In genomic region chr16:28494141-28494851, GRCh38 we compare ENCODE assay signal across 9 cellular contexts. TPM values are rescaled to one million over a fixed set of nuclear protein-coding genes. Genes with fewer than 3 reads are reported as not detected.
A peak's percentile ranks its signal among the peaks of the same experiment; 100 is the strongest.
DNase-seq lines count a peak whose midpoint lies in the region; ATAC-seq and TF ChIP-seq lines count a peak whose summit lies in the region.
"Had no signal": no experiment of that assay in that cellular context is flagged by ENCODE, and none has a peak within 500 bp of the region (broad histone marks: within the 10 kb centered on the region; RNA-seq: fewer than 3 reads in every experiment).

APOBR (plus strand) TSS chr16:28494643; CDS start chr16:28494682, 39 bp downstream.

- TF ChIP-seq RAD21 in SK-N-SH (IDR thresholded peaks at IDR 0.05; ENCODE audit: low read length): no peak

- no peak within 1 kb of the TSS for H3K27ac ChIP-seq in SK-N-SH (ENCODE audit: low read depth in 2 of 2, low read length in 1 of 2)

- H4K20me1 ChIP-seq in SK-N-SH (ENCODE audit: insufficient read depth): no peaks in the 10 kb centered on the region

- TF ChIP-seq CTCF in SK-N-SH (IDR thresholded peaks at IDR 0.05): no peak

- H3K9me3 ChIP-seq in SK-N-SH (no peaks in the 10 kb centered on the region), HAP-1 (no peaks in the 10 kb centered on the region)
- H3K9me3 ChIP-seq: body of pancreas had no signal

- H3K9me2 ChIP-seq in SK-N-SH: no peaks in the 10 kb centered on the region

- in situ Hi-C loops in HAP-1 (cut with MboI; ENCODE audit: low sequenced_read_pairs): loop anchor here (25.0 kb wide), 1 partner anchor 318 kb away; the partner anchor contains the start of gene ATXN2L

- H3K4me2 ChIP-seq in SK-N-SH: no peak within 1 kb of the TSS

- DNase-seq in SK-N-SH: no peak
- peak; percentile 87 for DNase-seq in NK-92 treated with Interleukin-12 subunit alpha and Interleukin-12 subunit beta, amount 100 ng/mL, for 24 hours (lab: John Stamatoyannopoulos, UW)
- DNase-seq in activated T-cell treated with anti-CD3 and anti-CD28 coated beads for 48 hours (ENCODE audit: low read depth): peak; percentile 74
- DNase-seq in iPS-NIHi7 (ENCODE audit: extremely low spot score): peak; percentile 9
- peak; percentile 80 to 83 for DNase-seq in stimulated activated CD8-positive, alpha-beta memory T cell treated with anti-CD3 and anti-CD28 coated beads, Interleukin-15, amount 100 ng/mL, for 48 hours (ENCODE audit: low read depth in 2 of 2)
- DNase-seq in HAP-1 (ENCODE audit: low spot score in 2 of 2): no peak

- H3K4me3 ChIP-seq in SK-N-SH (ENCODE audit: low read depth in 2 of 2, low read length in 1 of 2): no peak within 1 kb of the TSS
- no peak within 1 kb of the TSS for H3K4me3 ChIP-seq in HAP-1
- H3K4me3 ChIP-seq: body of pancreas had no signal

- ATAC-seq in SK-N-SH treated with all-trans-retinoic acid at 6 μM for 48 hours: no peak
- ATAC-seq in GM21360 (IDR thresholded peaks at IDR 0.05; ENCODE audit: unreplicated experiment): no peak
- ATAC-seq: body of pancreas had no signal

- H3F3A ChIP-seq in SK-N-SH (replicated peaks; ENCODE audit: insufficient read depth): no peaks in the 10 kb centered on the region

- CTCF ChIA-PET in SK-N-SH (lab: Yijun Ruan, JAX): no interaction called here

- no peaks in the 10 kb centered on the region for H3K27me3 ChIP-seq in SK-N-SH (ENCODE audit: insufficient read depth)
- no peaks in the 10 kb centered on the region; the same call in 1 of the 2 replicates for H3K27me3 ChIP-seq in HAP-1 (ENCODE audit: low read depth)
- H3K27me3 ChIP-seq: body of pancreas had no signal

- no peak within 1 kb of the TSS for H3K9ac ChIP-seq in SK-N-SH

- H3K4me1 ChIP-seq in SK-N-SH (ENCODE audit: control insufficient read depth in 1 of 2, insufficient read depth in 2 of 2, low read depth in 1 of 2, low read length in 1 of 2) (no peaks in the 10 kb centered on the region; a peak in 1 of 4 replicates), HAP-1 (peaks cover 5% of the 10 kb centered on the region)

- 0 out of 2 replicates have a peak within 1 kb of the TSS, but pooled peaks have one; percentile 29 for H2AFZ ChIP-seq in SK-N-SH (ENCODE audit: low read depth)

- H3K36me3 ChIP-seq in SK-N-SH (replicated peaks in 1 of 2; ENCODE audit: control insufficient read depth in 1 of 2, insufficient read depth in 2 of 2, low read length in 1 of 2) (no peaks in the 10 kb centered on the region), HAP-1 (replicated peaks) (peaks cover under 1% of the 10 kb centered on the region; the same call in 1 of the 2 replicates)

- 73% methylated on average over 12 of the region's 12 CpGs for WGBS in SK-N-SH (ENCODE audit: low lambda C conversion rate)

- no peak for TF ChIP-seq EP300 in SK-N-SH (IDR thresholded peaks at IDR 0.05; ENCODE audit: borderline replicate concordance in 1 of 2, low read depth in 1 of 2, low read length in 1 of 2)

- POLR2A ChIA-PET in SK-N-SH (lab: Yijun Ruan, JAX): no interaction called here

- H3K79me2 ChIP-seq in SK-N-SH (ENCODE audit: insufficient read depth): peaks cover 7% of the 10 kb centered on the region; the same call in 1 of the 2 replicates

TF ChIP-seq in SK-N-SH, 30 proteins besides CTCF, POLR2A, EP300 and RAD21 (continues in another document):
- no peak for TF ChIP-seq FOXM1 (IDR thresholded peaks at IDR 0.05; ENCODE audit: low read depth)
- no peak for TF ChIP-seq GABPA (IDR thresholded peaks at IDR 0.05; ENCODE audit: low read depth)
- TF ChIP-seq NFIC (IDR thresholded peaks at IDR 0.05; ENCODE audit: borderline replicate concordance): no peak
- TF ChIP-seq TCF12 (IDR thresholded peaks at IDR 0.05): no peak
- TF ChIP-seq MAX (IDR thresholded peaks at IDR 0.05; ENCODE audit: low read depth): no peak
- no peak for TF ChIP-seq ZBTB33 (IDR thresholded peaks at IDR 0.05; ENCODE audit: borderline replicate concordance, low read depth)
- TF ChIP-seq CHD2 (IDR thresholded peaks at IDR 0.05; ENCODE audit: low read length, partially characterized antibody): no peak
- TF ChIP-seq GATA2 (CRISPR knock-in tag; IDR thresholded peaks at IDR 0.05): no peak

TF ChIP-seq in SK-N-SH treated with all-trans-retinoic acid at 6 μM for 48 hours, 23 proteins besides CTCF, POLR2A, EP300 and RAD21 (continues in another document):
- TF ChIP-seq TOX (CRISPR knock-in tag; IDR thresholded peaks at IDR 0.05; ENCODE audit: borderline replicate concordance) (no peak), GLIS3 (CRISPR knock-in tag; IDR thresholded peaks at IDR 0.05) (no peak), BACH2 (CRISPR knock-in tag; IDR thresholded peaks at IDR 0.05; ENCODE audit: borderline replicate concordance) (no peak), TSHZ2 (CRISPR knock-in tag; IDR thresholded peaks at IDR 0.05) (no peak), CSRNP3 (CRISPR knock-in tag; IDR thresholded peaks at IDR 0.05) (no peak), RARB (CRISPR knock-in tag; IDR thresholded peaks at IDR 0.05) (no peak), ZFP30 (CRISPR knock-in tag; IDR thresholded peaks at IDR 0.05) (no peak), ZC3H10 (CRISPR knock-in tag; IDR thresholded peaks at IDR 0.05) (no peak), ARNTL (CRISPR knock-in tag; IDR thresholded peaks at IDR 0.05; ENCODE audit: borderline replicate concordance, low read depth) (no peak), CREB5 (CRISPR knock-in tag; IDR thresholded peaks at IDR 0.05; ENCODE audit: low read depth) (no peak), OSR1 (CRISPR knock-in tag; IDR thresholded peaks at IDR 0.05) (no peak), PATZ1 (CRISPR knock-in tag; IDR thresholded peaks at IDR 0.05; ENCODE audit: borderline replicate concordance) (no peak)

RNA-seq across cellular contexts. Expression of gene APOBR, which starts in this region (rescaled TPM):
- 0.03 TPM in 1 of 2 replicates, not detected in the other for polyA plus RNA-seq in SK-N-SH (2012; rRNA removed)
- polyA plus RNA-seq in SK-N-SH (2012; cell fraction: cytosol; rRNA removed): 0.01 and 0.03 TPM in 2 replicates
- 0.02 and 0.05 TPM in 2 replicates for polyA plus RNA-seq in SK-N-SH (2012; cell fraction: nucleus; rRNA removed)

Comparison
In these comparisons a context has a peak if more than half of its experiments do, and no peak if none do; other contexts are left out.
1. DNase-seq: peak in NK-92 treated with Interleukin-12 subunit alpha and Interleukin-12 subunit beta, amount 100 ng/mL, for 24 hours (single experiment), activated T-cell treated with anti-CD3 and anti-CD28 coated beads for 48 hours (single experiment), iPS-NIHi7 (single experiment) and stimulated activated CD8-positive, alpha-beta memory T cell treated with anti-CD3 and anti-CD28 coated beads, Interleukin-15, amount 100 ng/mL, for 48 hours (2 of 2); none in SK-N-SH (single experiment) and HAP-1 (0 of 2).